ENCODE assay signal across 8 cellular contexts in the genomic region with DNA sequence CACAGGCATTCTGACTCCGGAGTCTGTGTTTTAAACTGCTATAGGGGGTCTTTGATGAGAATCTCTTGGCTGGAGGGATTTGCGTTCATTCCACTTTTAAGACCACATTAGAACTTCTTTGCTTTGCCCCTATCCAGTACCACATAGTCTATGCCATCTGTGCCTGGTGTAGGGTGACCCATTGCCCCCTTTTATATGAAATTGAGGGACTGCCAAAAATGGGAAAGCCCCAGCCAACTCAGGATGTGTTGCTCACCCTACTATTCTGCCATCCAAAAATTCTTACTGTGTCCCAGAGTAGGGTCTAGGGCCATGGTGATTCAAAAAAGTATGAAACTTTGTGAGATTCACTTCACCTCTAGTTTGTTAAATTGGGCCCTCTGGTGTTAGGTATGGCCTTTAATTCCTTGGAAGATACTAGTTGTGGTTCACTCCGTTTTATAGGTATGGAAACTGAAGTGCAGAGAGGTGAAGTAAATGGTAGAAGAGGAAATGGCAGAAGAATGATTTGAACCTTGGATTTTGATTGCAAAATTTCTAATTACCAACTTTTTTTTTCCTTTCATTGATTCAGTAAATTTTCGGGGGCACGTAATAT. TPM values are rescaled to one million over a fixed set of nuclear protein-coding genes. Genes with fewer than 3 reads are reported as not detected.
DNase-seq lines count a peak whose midpoint lies in the region; ATAC-seq and TF ChIP-seq lines count a peak whose summit lies in the region.

No MANE protein-coding gene starts in this region.

- no peaks in the 10 kb centered on the region for H3K9me3 ChIP-seq in BE2C
- H3K9me3 ChIP-seq in transverse colon, result no peaks in the 10 kb centered on the region

- H3K27me3 ChIP-seq in BE2C, result no peaks in the 10 kb centered on the region
- H3K27me3 ChIP-seq in KMS-11 (ENCODE audit: insufficient read depth, low read depth), result no peaks in the 10 kb centered on the region
- H3K27me3 ChIP-seq in transverse colon, result no peaks in the 10 kb centered on the region

- 78 to 79% methylated on average over 5 of the region's 5 CpGs for WGBS in transverse colon (ENCODE audit: low coverage in 1 of 2), 2 donors

- H3K9me3 Mint-ChIP-seq in natural killer cell treated with Interleukin-12 subunit alpha and Interleukin-12 subunit beta and Interleukin-15 and Interleukin-18, amount 100 ng/mL, for 72 hours, result no peaks in the 10 kb centered on the region

- TF ChIP-seq POLR2A in transverse colon (IDR thresholded peaks at IDR 0.05), result no peak

- no peak for DNase-seq in BE2C
- DNase-seq in coronary artery (ENCODE audit: low spot score), result no peak
- no peak for DNase-seq in natural killer cell treated with Interleukin-12 subunit alpha and Interleukin-12 subunit beta and Interleukin-15 and Interleukin-18, amount 100 ng/mL, for 72 hours (ENCODE audit: low spot score)
- DNase-seq in anterior cingulate cortex (lab: John Stamatoyannopoulos, UW), result no peak
- DNase-seq in transverse colon, result no peak
- no peak for DNase-seq in GDM1 (lab: John Stamatoyannopoulos, UW)

- TF ChIP-seq CTCF in BE2C (IDR thresholded peaks at IDR 0.05; ENCODE audit: low read depth, low read length), result no peak
- TF ChIP-seq CTCF in KMS-11 (conservative IDR thresholded peaks at IDR 0.05; ENCODE audit: low read depth, low read length), result no peak
- no peak for TF ChIP-seq CTCF in coronary artery (IDR thresholded peaks at IDR 0.05)
- no peak for TF ChIP-seq CTCF in transverse colon (IDR thresholded peaks at IDR 0.05)

- H3K4me1 Mint-ChIP-seq in natural killer cell treated with Interleukin-12 subunit alpha and Interleukin-12 subunit beta and Interleukin-15 and Interleukin-18, amount 100 ng/mL, for 72 hours (ENCODE audit: low read depth in 2 of 2), result peaks cover 20 to 24% of the 10 kb centered on the region in 2 donors

- peaks cover 50% of the 10 kb centered on the region for H3K79me2 ChIP-seq in KMS-11 (ENCODE audit: insufficient read depth, low read depth)

- H3K27ac ChIP-seq in KMS-11 (no peak overlapping the region), coronary artery (peak overlapping the region in 1 of 2 donors; percentile 95), transverse colon (no peak overlapping the region)

- no peak for TF ChIP-seq EP300 in transverse colon (IDR thresholded peaks at IDR 0.05; ENCODE audit: low read depth)

- peak overlapping the region; percentile 93 for H3K4me3 Mint-ChIP-seq in natural killer cell treated with Interleukin-12 subunit alpha and Interleukin-12 subunit beta and Interleukin-15 and Interleukin-18, amount 100 ng/mL, for 72 hours

- H3K9ac ChIP-seq in KMS-11, result peak overlapping the region; percentile 95; the same call in 1 of the 2 replicates

- H4K20me1 ChIP-seq in KMS-11 (ENCODE audit: insufficient read depth), result no peaks in the 10 kb centered on the region

- no peak overlapping the region for H2AFZ ChIP-seq in KMS-11 (ENCODE audit: low read depth)

- no peaks in the 10 kb centered on the region for H3K36me3 Mint-ChIP-seq in natural killer cell treated with Interleukin-12 subunit alpha and Interleukin-12 subunit beta and Interleukin-15 and Interleukin-18, amount 100 ng/mL, for 72 hours

- peak overlapping the region; percentile 42 for H3K4me2 ChIP-seq in KMS-11

- H3K36me3 ChIP-seq in BE2C (peaks cover 8% of the 10 kb centered on the region; the same call in 1 of the 2 replicates), KMS-11 (ENCODE audit: insufficient read depth) (no peaks in the 10 kb centered on the region), transverse colon (no peaks in the 10 kb centered on the region)

- in situ Hi-C loops in transverse colon (cut with MboI; ENCODE audit: low pct_ligation_motif_present in 1 of 4, low pct_unique_long_range_greater_than_20kb in 1 of 4, low sequenced_read_pairs in 3 of 4), result loop anchor here in 3 of 4 donors (10.0 to 25.0 kb wide), 2 partner anchors 105 to 647 kb away; no protein-coding TSS in a partner anchor

- no peak for ATAC-seq in natural killer cell treated with Interleukin-12 subunit alpha and Interleukin-12 subunit beta and Interleukin-15 and Interleukin-18, amount 100 ng/mL, for 72 hours
- no peak for ATAC-seq in GM18907 (IDR thresholded peaks at IDR 0.05; ENCODE audit: unreplicated experiment)

- peak overlapping the region; percentile 45 to 70 for H3K27ac Mint-ChIP-seq in natural killer cell treated with Interleukin-12 subunit alpha and Interleukin-12 subunit beta and Interleukin-15 and Interleukin-18, amount 100 ng/mL, for 72 hours

- H3K4me1 ChIP-seq in BE2C (no peaks in the 10 kb centered on the region), KMS-11 (ENCODE audit: low read depth, poor library complexity, severe bottlenecking) (peaks cover 16% of the 10 kb centered on the region), transverse colon (peaks cover 0 to 23% (median 10%) of the 10 kb centered on the region in 4 donors)

- H3K27me3 Mint-ChIP-seq in natural killer cell treated with Interleukin-12 subunit alpha and Interleukin-12 subunit beta and Interleukin-15 and Interleukin-18, amount 100 ng/mL, for 72 hours, result no peaks in the 10 kb centered on the region

- intact Hi-C loops in transverse colon (cut with DNase I; ENCODE audit: low total_unique reads), result no loop called here

- peak overlapping the region; percentile 97 for H3K4me3 ChIP-seq in BE2C (ENCODE audit: low read depth, low read length)
- no peak overlapping the region for H3K4me3 ChIP-seq in KMS-11 (IDR thresholded peaks at IDR 0.05; ENCODE audit: insufficient read depth, low read depth, low read length)
- peak overlapping the region; percentile 98 for H3K4me3 ChIP-seq in coronary artery
- H3K4me3 ChIP-seq in transverse colon, result peak overlapping the region in 2 of 4 donors; percentile 92 to 97

RNA-seq across cellular contexts. Expression of a gene that starts 1.4 kb away (rescaled TPM):
- polyA plus RNA-seq in BE2C (2012; ENCODE audit: insufficient read depth, insufficient read length, low read depth), result 52.2 TPM
- total RNA-seq in natural killer cell treated with Interleukin-12 subunit alpha and Interleukin-12 subunit beta and Interleukin-15 and Interleukin-18, amount 100 ng/mL, for 72 hours, result 10 to 100 TPM; 26.2 to 46.0 TPM
- 10 to 100 TPM in 3 of 4 donors, 1 to 10 TPM in 1; 4.6 to 73.5 (median 28.5) TPM for total RNA-seq in transverse colon

RNA-seq across cellular contexts. Expression of a gene that starts 35.5 kb away (rescaled TPM):
- polyA plus RNA-seq in BE2C (2012; ENCODE audit: insufficient read depth, insufficient read length, low read depth), result not detected
- not detected for total RNA-seq in natural killer cell treated with Interleukin-12 subunit alpha and Interleukin-12 subunit beta and Interleukin-15 and Interleukin-18, amount 100 ng/mL, for 72 hours
- not detected for total RNA-seq in transverse colon
